In the genomic region with DNA sequence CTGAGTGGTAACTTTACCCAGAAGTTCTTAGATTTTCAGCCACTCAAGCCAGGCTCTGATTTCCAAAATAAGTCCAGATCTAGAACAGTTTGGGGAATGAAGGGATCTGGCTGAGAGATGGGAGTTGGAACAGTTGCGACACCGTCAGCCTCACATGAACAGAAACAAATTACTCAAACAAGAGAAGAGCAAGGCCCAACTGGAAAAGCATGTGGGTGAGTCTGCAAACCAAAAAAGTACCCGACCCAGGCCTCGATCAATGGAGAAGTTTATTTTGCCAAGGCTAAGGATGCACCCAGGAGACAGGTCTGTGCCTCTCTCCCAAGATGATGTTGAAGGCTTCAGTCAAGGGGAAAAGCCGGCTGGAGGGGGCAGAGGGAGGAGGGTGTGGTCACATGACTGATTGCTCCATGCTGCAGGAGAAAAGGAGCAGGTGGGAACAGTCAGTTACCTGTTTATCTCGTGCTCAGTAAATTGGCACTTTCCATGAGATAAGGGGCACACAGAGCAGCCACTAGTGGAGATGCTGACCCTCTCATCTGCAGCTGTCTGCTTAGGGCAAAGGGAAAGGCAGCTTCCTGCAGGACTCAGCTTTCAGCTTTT, we compare ENCODE assay signal across 13 cellular contexts. TPM values are rescaled to one million over a fixed set of nuclear protein-coding genes. Genes with fewer than 3 reads are reported as not detected.
A peak's percentile ranks its signal among the peaks of the same experiment; 100 is the strongest.
DNase-seq lines count a peak whose midpoint lies in the region; ATAC-seq and TF ChIP-seq lines count a peak whose summit lies in the region.
"Had no signal": no experiment of that assay in that cellular context is flagged by ENCODE, and none has a peak within 500 bp of the region (broad histone marks: within the 10 kb centered on the region; RNA-seq: fewer than 3 reads in every experiment).

No MANE protein-coding gene starts in this region.

- ATAC-seq in GM21515 (IDR thresholded peaks at IDR 0.05; ENCODE audit: unreplicated experiment) (no peak), GM21528 (IDR thresholded peaks at IDR 0.05; ENCODE audit: low FRiP score, unreplicated experiment) (no peak)

- H3F3A ChIP-seq in GM23248 (ENCODE audit: insufficient read depth): no peaks in the 10 kb centered on the region

- H3K9ac ChIP-seq in GM23248: no peak overlapping the region

- H3K36me3 ChIP-seq in GM23248 (ENCODE audit: low read depth) (no peaks in the 10 kb centered on the region), osteoblast (ENCODE audit: insufficient read depth, low read length) (no peaks in the 10 kb centered on the region)

- TF ChIP-seq CTCF in cardiac fibroblast (IDR thresholded peaks at IDR 0.05; ENCODE audit: low read depth, low read length) (no peak), osteoblast (IDR thresholded peaks at IDR 0.05; ENCODE audit: extremely low read depth, low read depth, low read length) (no peak)

- H3K9me3 ChIP-seq in GM23248 (ENCODE audit: low read depth) (no peaks in the 10 kb centered on the region), osteoblast (ENCODE audit: low read depth, low read length) (peaks cover 11% of the 10 kb centered on the region)

- in situ Hi-C loops in GM23248 (cut with MboI): no loop called here

- no peaks in the 10 kb centered on the region for H3K9me2 ChIP-seq in GM23248 (ENCODE audit: insufficient read depth)

- no peak overlapping the region for H3K27ac ChIP-seq in GM23248
- H3K27ac ChIP-seq in osteoblast (ENCODE audit: low read depth, low read length): no peak overlapping the region
- H3K27ac ChIP-seq: VCaP had no signal

- WGBS in GM23248 (ENCODE audit: low coverage in 1 of 2, low lambda C conversion rate in 2 of 2, missing lambda C conversion rate in 2 of 2), 2 experiments: 4 to 11% methylated on average over 6 of the region's 6 CpGs

- H3K79me2 ChIP-seq in GM23248 (ENCODE audit: insufficient read depth) (no peaks in the 10 kb centered on the region), osteoblast (ENCODE audit: insufficient read depth, low read length) (no peaks in the 10 kb centered on the region)

- DNase-seq in GM23248: peak; percentile 20
- peak; percentile 89 for DNase-seq in NCI-H2029 (lab: John Stamatoyannopoulos, UW)
- peak; percentile 7 to 22 for DNase-seq in cardiac fibroblast (ENCODE audit: low read depth in 2 of 2)
- DNase-seq in osteoblast (ENCODE audit: insufficient read length, low spot score, missing footprints): peak; percentile 66
- no peak for DNase-seq in activated T-cell treated with anti-CD3 and anti-CD28 coated beads for 4 hours
- no peak for DNase-seq in HPDE6-E6E7 (ENCODE audit: extremely low spot score)
- DNase-seq: CD4-positive, alpha-beta T cell; NCI-H1930; stimulated activated CD4-positive, alpha-beta T cell treated with anti-CD3 and anti-CD28 coated beads, Interleukin-4, amount 100 ng/mL, for 24 hours had no signal

- H3K4me2 ChIP-seq in GM23248 (ENCODE audit: unreplicated experiment) (no peak overlapping the region), osteoblast (ENCODE audit: insufficient read depth, low read length) (peak overlapping the region; percentile 62)

- H2AFZ ChIP-seq in GM23248 (no peak overlapping the region), osteoblast (ENCODE audit: low read length) (no peak overlapping the region)

- peaks cover 14% of the 10 kb centered on the region for H3K27me3 ChIP-seq in GM23248 (replicated peaks; ENCODE audit: insufficient read depth)
- peaks cover 12% of the 10 kb centered on the region for H3K27me3 ChIP-seq in osteoblast (ENCODE audit: insufficient read depth, low read length)

- H3K4me3 ChIP-seq in GM23248 (no peak overlapping the region), cardiac fibroblast (replicated peaks in 1 of 2; ENCODE audit: low read depth in 2 of 2, low read length in 2 of 2) (no peak overlapping the region), osteoblast (ENCODE audit: insufficient read depth, low read length) (no peak overlapping the region)

- H4K20me1 ChIP-seq in GM23248 (ENCODE audit: insufficient read depth) (no peaks in the 10 kb centered on the region), osteoblast (ENCODE audit: insufficient read depth, low read length) (no peaks in the 10 kb centered on the region)

- H3K4me1 ChIP-seq in GM23248 (ENCODE audit: insufficient read depth): no peaks in the 10 kb centered on the region
- H3K4me1 ChIP-seq in osteoblast (ENCODE audit: insufficient read depth, low read length): no peaks in the 10 kb centered on the region

RNA-seq across cellular contexts. Expression of a gene that starts 42.3 kb away (rescaled TPM):
- total RNA-seq in GM23248 (2014; rRNA removed; shearing (Covaris generic)): not detected in 2 replicates
- polyA plus RNA-seq in GM23248 (2016; fragmentation: Nextera tagmentation; extraction: Ambion mirVana): not detected in 2 replicates
- total RNA-seq in osteoblast: not detected in 2 replicates
- total RNA-seq: CD4-positive, alpha-beta T cell; HT-29 had no signal

RNA-seq across cellular contexts. Expression of a gene that starts 42.4 kb away (rescaled TPM):
- 0.32 and 0.38 TPM in 2 replicates for total RNA-seq in GM23248 (2014; rRNA removed; shearing (Covaris generic))
- 0.28 and 0.29 TPM in 2 replicates for polyA plus RNA-seq in GM23248 (2016; fragmentation: Nextera tagmentation; extraction: Ambion mirVana)
- total RNA-seq in osteoblast: 0.72 and 0.88 TPM in 2 replicates

RNA-seq across cellular contexts. Expression of a gene that starts 53.6 kb away (rescaled TPM):
- total RNA-seq in GM23248 (2014; rRNA removed; shearing (Covaris generic)): not detected in 2 replicates
- not detected in 2 replicates for polyA plus RNA-seq in GM23248 (2016; fragmentation: Nextera tagmentation; extraction: Ambion mirVana)
- not detected in 2 replicates for total RNA-seq in osteoblast
- total RNA-seq: CD4-positive, alpha-beta T cell; HT-29 had no signal

Comparison
In these comparisons a context has a peak if more than half of its experiments do, and no peak if none do; other contexts are left out.
1. DNase-seq: peak in GM23248 (single experiment), NCI-H2029 (single experiment), cardiac fibroblast (2 of 2) and osteoblast (single experiment); none in activated T-cell treated with anti-CD3 and anti-CD28 coated beads for 4 hours (single experiment) and HPDE6-E6E7 (single experiment).